In genomic region chr3:24526640-24527237, GRCh38 we compare ENCODE assay signal across 23 cellular contexts. TPM values are rescaled to one million over a fixed set of nuclear protein-coding genes. Genes with fewer than 3 reads are reported as not detected.
DNase-seq lines count a peak whose midpoint lies in the region; ATAC-seq, FAIRE-seq and TF ChIP-seq lines count a peak whose summit lies in the region.
"Had no signal": no experiment of that assay in that cellular context is flagged by ENCODE, and none has a peak within 500 bp of the region (broad histone marks: within the 10 kb centered on the region; RNA-seq: fewer than 3 reads in every experiment).

No MANE protein-coding gene starts in this region.

- no peak overlapping the region for H3K27ac ChIP-seq in right lobe of liver
- H3K27ac ChIP-seq in HepG2 (ENCODE audit: extremely low read length, insufficient read depth, low read length), result no peak overlapping the region
- no peak overlapping the region for H3K27ac ChIP-seq in esophagus muscularis mucosa (replicated peaks in 1 of 4)
- H3K27ac ChIP-seq: A549 had no signal

- H3K27me3 ChIP-seq in right lobe of liver (no peaks in the 10 kb centered on the region), HepG2 (ENCODE audit: control insufficient read depth in 1 of 2, insufficient read depth in 2 of 2, low read length in 2 of 2) (no peaks in the 10 kb centered on the region; a peak in 1 of 5 replicates), esophagus muscularis mucosa (no peaks in the 10 kb centered on the region)

- H3K9ac ChIP-seq in HepG2 (ENCODE audit: insufficient read depth, low read depth, low read length), result no peak overlapping the region

- H3K4me2 ChIP-seq in HepG2 (ENCODE audit: low read depth, low read length), result no peak overlapping the region
- H3K4me2 ChIP-seq: A549, GM23338 had no signal

- TF ChIP-seq CTCF in right lobe of liver (IDR thresholded peaks at IDR 0.05) (no peak), HepG2 (CRISPR knock-in tag; IDR thresholded peaks at IDR 0.05) (no peak), esophagus muscularis mucosa (IDR thresholded peaks at IDR 0.05) (no peak)

- no peaks in the 10 kb centered on the region for H3K9me3 ChIP-seq in right lobe of liver
- no peaks in the 10 kb centered on the region for H3K9me3 ChIP-seq in HepG2 (ENCODE audit: low read length)
- H3K9me3 ChIP-seq in esophagus muscularis mucosa, result no peaks in the 10 kb centered on the region
- H3K9me3 ChIP-seq: A549 had no signal

- no TSS peak for BruUV-seq in HepG2 (replicated peaks; lab: Mats Ljungman, UMichigan)

- no peak for TF ChIP-seq POLR2A in right lobe of liver (IDR thresholded peaks at IDR 0.05)
- no peak for TF ChIP-seq POLR2A in HepG2 (IDR thresholded peaks at IDR 0.05; ENCODE audit: insufficient read depth in 1 of 2, low read depth in 2 of 2, low read length in 2 of 2)
- TF ChIP-seq POLR2A in esophagus muscularis mucosa (IDR thresholded peaks at IDR 0.05; ENCODE audit: low read depth), result no peak

- ATAC-seq in right lobe of liver (peak in 3 of 4 donors; percentile 23 to 45 (median 31)), HepG2 (no peak), left colon (peak; percentile 16), HG03521 (IDR thresholded peaks at IDR 0.05; ENCODE audit: unreplicated experiment) (no peak)
- ATAC-seq: A549, GM23338, PC-3, T-helper 17 cell had no signal

- intact Hi-C loops in right lobe of liver (cut with DNase I) (no loop called here), HepG2 (cut with micrococcal nuclease; ENCODE audit: unreplicated experiment) (loop anchor here (10.0 kb wide), 1 partner anchor 118 kb away; no protein-coding TSS in a partner anchor), left colon (cut with DNase I, micrococcal nuclease) (no loop called here), esophagus muscularis mucosa (cut with DNase I) (no loop called here)

- H3K79me2 ChIP-seq in HepG2 (ENCODE audit: insufficient read depth, low read length), result no peaks in the 10 kb centered on the region

- no peaks in the 10 kb centered on the region for H4K20me1 ChIP-seq in HepG2 (ENCODE audit: insufficient read depth, low read length)

- H3K4me3 ChIP-seq in right lobe of liver, result no peak overlapping the region
- H3K4me3 ChIP-seq in HepG2 (replicated peaks in 1 of 3; ENCODE audit: insufficient read depth in 1 of 3, low read depth in 2 of 3, low read length in 3 of 3), result no peak overlapping the region
- H3K4me3 ChIP-seq in esophagus muscularis mucosa, result no peak overlapping the region
- H3K4me3 ChIP-seq: A549, GM23338 had no signal

- CTCF ChIA-PET in HepG2 (lab: Yijun Ruan, JAX; ENCODE audit: low intra/inter-chr PET ratio, low total read pairs), result no interaction called here

- H2AFZ ChIP-seq in HepG2 (ENCODE audit: low read length), result no peak overlapping the region
- H2AFZ ChIP-seq: GM23338 had no signal

- 14% methylated on average over 2 of the region's 2 CpGs for WGBS in right lobe of liver (ENCODE audit: insufficient coverage, low coverage, low lambda C conversion rate, missing lambda C conversion rate)
- 56% methylated on average over 2 of the region's 2 CpGs for WGBS in HepG2 (ENCODE audit: low lambda C conversion rate)
- 37% methylated on average over 2 of the region's 2 CpGs for whole genome bisulfite sequencing in esophagus muscularis mucosa

- in situ Hi-C loops in HepG2 (cut with HindIII; ENCODE audit: extremely low pct_ligation_motif_present, low pct_unique_long_range_greater_than_20kb), result no loop called here

- no peak for TF ChIP-seq EP300 in HepG2 (IDR thresholded peaks at IDR 0.05; ENCODE audit: low read depth in 2 of 2, low read length in 2 of 2)
- TF ChIP-seq EP300 in HepG2 (CRISPR knock-in tag; IDR thresholded peaks at IDR 0.05; ENCODE audit: borderline replicate concordance), result no peak
- no peak for TF ChIP-seq EP300 in esophagus muscularis mucosa (IDR thresholded peaks at IDR 0.05)

- POLR2A ChIA-PET in HepG2 (lab: Yijun Ruan, JAX), result interaction anchor here (1.4 kb wide), 1 partner anchor 164 kb away, joined by 3 read pairs; no protein-coding TSS in a partner anchor

- no peak for TF ChIP-seq RAD21 in HepG2 (CRISPR knock-in tag; IDR thresholded peaks at IDR 0.05)

- DNase-seq in right lobe of liver, result no peak
- no peak for DNase-seq in HepG2 (ENCODE audit: low spot score)
- DNase-seq in NCI-H82 treated with DMSO at 0.1 percent for 48 hours (lab: John Stamatoyannopoulos, UW; ENCODE audit: unreplicated experiment), result peak; percentile 72
- no peak for DNase-seq in left colon
- DNase-seq in esophagus muscularis mucosa (ENCODE audit: extremely low spot score), result no peak
- DNase-seq in stimulated activated CD4-positive, alpha-beta T cell treated with anti-CD3 and anti-CD28 coated beads, Interleukin-12 subunit alpha, Interleukin-12 subunit beta, amount 100 ng/mL, for 4 hours, result no peak
- DNase-seq: HCEC 1CT, KBM-7, MM.1S, NCI-H1092, NCI-H146, NCI-H2029 treated with DMSO at 0.1 percent for 48 hours, NCI-H774, PC-3, Right ventricle myocardium superior, SW 1271, T-helper 17 cell had no signal

- H3K36me3 ChIP-seq in right lobe of liver (no peaks in the 10 kb centered on the region), HepG2 (replicated peaks in 1 of 2; ENCODE audit: control insufficient read depth in 1 of 2, insufficient read depth in 2 of 2, low read length in 2 of 2) (no peaks in the 10 kb centered on the region), esophagus muscularis mucosa (no peaks in the 10 kb centered on the region)

- H3K4me1 ChIP-seq in right lobe of liver, result peaks cover 0 to 15% (median 7%) of the 10 kb centered on the region in 4 donors
- H3K4me1 ChIP-seq in HepG2 (ENCODE audit: insufficient read depth, low read length), result peaks cover 39% of the 10 kb centered on the region
- peaks cover 4 to 15% (median 10%) of the 10 kb centered on the region in 4 donors for H3K4me1 ChIP-seq in esophagus muscularis mucosa

- no peak for FAIRE-seq in HepG2 (lab: Jason Lieb, UNC)
- FAIRE-seq: A549, G401.6, GM12892 had no signal

TF ChIP-seq in HepG2, 621 proteins besides CTCF, POLR2A, EP300 and RAD21:
- no peak for TF ChIP-seq ZNF549 (CRISPR knock-in tag; IDR thresholded peaks at IDR 0.05)
- no peak for TF ChIP-seq E2F5 (CRISPR knock-in tag; conservative IDR thresholded peaks at IDR 0.05)

RNA-seq across cellular contexts. Expression of gene THRB, which starts 32.1 kb away (rescaled TPM):
- total RNA-seq in right lobe of liver (10 to 100 TPM; 14.5 to 29.5 (median 17.3) TPM), HepG2 (2016; rRNA removed; fragmentation: Illumina TruSeq; extraction: Trizol) (22.7 and 30.1 TPM in 2 replicates), left colon (10 to 100 TPM; 26.2 to 33.7 TPM), esophagus muscularis mucosa (10 to 100 TPM; 31.5 to 68.6 (median 39.3) TPM)
- 9.2 and 10.9 TPM in 2 replicates for total RNA-seq in HepG2 (2016; cell fraction: cytosol; rRNA removed; fragmentation: Illumina TruSeq; extraction: Trizol; ENCODE audit: low read depth)
- 20.4 and 24.3 TPM in 2 replicates for total RNA-seq in HepG2 (2016; cell fraction: insoluble cytoplasmic fraction; rRNA removed; fragmentation: Illumina TruSeq; extraction: Trizol)
- total RNA-seq in HepG2 (2016; cell fraction: membrane; rRNA removed; fragmentation: Illumina TruSeq; extraction: Trizol), result 16.1 and 18.6 TPM in 2 replicates
- 40.5 and 40.8 TPM in 2 replicates for total RNA-seq in HepG2 (2016; cell fraction: nucleus; rRNA removed; fragmentation: Illumina TruSeq; extraction: Trizol)
- polyA plus RNA-seq in HepG2 (2011; rRNA removed), result 4.3 and 4.7 TPM in 2 replicates
- 3.0 and 4.0 TPM in 2 replicates for polyA plus RNA-seq in HepG2 (2011; cell fraction: cytosol; rRNA removed)
- 6.1 and 7.0 TPM in 2 replicates for polyA plus RNA-seq in HepG2 (2011; cell fraction: nucleus; rRNA removed)
- 7.5 and 9.3 TPM in 2 replicates for polyA plus RNA-seq in HepG2 (2012)
- 3.5 and 4.3 TPM in 2 replicates for polyA plus RNA-seq in HepG2 (2016; cell fraction: cytosol; fragmentation: Illumina TruSeq; extraction: Trizol; ENCODE audit: low read depth)
- polyA plus RNA-seq in HepG2 (2016; cell fraction: insoluble cytoplasmic fraction; fragmentation: Illumina TruSeq; extraction: Trizol; ENCODE audit: low read depth), result 14.8 and 17.3 TPM in 2 replicates
- polyA plus RNA-seq in HepG2 (2016; cell fraction: membrane; fragmentation: Illumina TruSeq; extraction: Trizol; ENCODE audit: low read depth), result 6.5 and 6.7 TPM in 2 replicates
- polyA plus RNA-seq in HepG2 (2016; cell fraction: nucleus; fragmentation: Illumina TruSeq; extraction: Trizol; ENCODE audit: insufficient read depth, low read depth), result 14.6 and 17.3 TPM in 2 replicates
- polyA minus RNA-seq in HepG2 (2011; rRNA and poly(A)+ RNA removed; ENCODE audit: low replicate concordance), result 3.3 and 9.4 TPM in 2 replicates
- 8.1 and 8.3 TPM in 2 replicates for polyA minus RNA-seq in HepG2 (2011; cell fraction: cytosol; rRNA and poly(A)+ RNA removed)
- 45.8 and 47.3 TPM in 2 replicates for polyA minus RNA-seq in HepG2 (2011; cell fraction: nucleus; rRNA and poly(A)+ RNA removed)
- polyA plus RNA-seq: CD14-positive monocyte had no signal

Comparison
In these comparisons a context has a peak if more than half of its experiments do, and no peak if none do; other contexts are left out.
1. ATAC-seq: peak in right lobe of liver (3 of 4) and left colon (single experiment); none in HepG2 (single experiment) and HG03521 (single experiment).